In genomic region chr1:238063454-238063853, GRCh38 we compare ENCODE assay signal across 12 cellular contexts.
DNase-seq lines count a peak whose midpoint lies in the region; ATAC-seq and TF ChIP-seq lines count a peak whose summit lies in the region.
"Had no signal": no experiment of that assay in that cellular context is flagged by ENCODE, and none has a peak within 500 bp of the region (broad histone marks: within the 10 kb centered on the region; RNA-seq: fewer than 3 reads in every experiment).

No MANE protein-coding gene starts in this region.

- H3K36me3 ChIP-seq in naive thymus-derived CD4-positive, alpha-beta T cell (ENCODE audit: control insufficient read depth in 2 of 3, insufficient read depth in 3 of 3, low read length in 3 of 3), result no peaks in the 10 kb centered on the region
- H3K36me3 ChIP-seq in heart right ventricle, result no peaks in the 10 kb centered on the region
- H3K36me3 ChIP-seq: esophagus muscularis mucosa, tibial nerve had no signal

- CTCF ChIA-PET in naive thymus-derived CD4-positive, alpha-beta T cell (lab: Charles Lee), result no interaction called here

- POLR2A ChIA-PET in naive thymus-derived CD4-positive, alpha-beta T cell (lab: Charles Lee), result no interaction called here

- H3K27me3 Mint-ChIP-seq in naive thymus-derived CD4-positive, alpha-beta T cell, result no peaks in the 10 kb centered on the region
- H3K27me3 Mint-ChIP-seq: activated naive CD4-positive, alpha-beta T cell treated with anti-CD3 and anti-CD28 coated beads, Interleukin-2, amount 50 U/mL, for 24 hours had no signal

- H3K36me3 Mint-ChIP-seq in naive thymus-derived CD4-positive, alpha-beta T cell, result no peaks in the 10 kb centered on the region
- H3K36me3 Mint-ChIP-seq: activated naive CD4-positive, alpha-beta T cell treated with anti-CD3 and anti-CD28 coated beads, Interleukin-2, amount 50 U/mL, for 24 hours had no signal

- H3K9me3 Mint-ChIP-seq in naive thymus-derived CD4-positive, alpha-beta T cell, result peaks cover 0 to 19% (median 5%) of the 10 kb centered on the region in 11 donors
- H3K9me3 Mint-ChIP-seq: activated naive CD4-positive, alpha-beta T cell treated with anti-CD3 and anti-CD28 coated beads, Interleukin-2, amount 50 U/mL, for 24 hours had no signal

- peaks cover 0 to 2% (median 0%) of the 10 kb centered on the region in 7 donors for H3K4me1 Mint-ChIP-seq in naive thymus-derived CD4-positive, alpha-beta T cell
- H3K4me1 Mint-ChIP-seq: activated naive CD4-positive, alpha-beta T cell treated with anti-CD3 and anti-CD28 coated beads, Interleukin-2, amount 50 U/mL, for 24 hours had no signal

- H3K27me3 ChIP-seq in naive thymus-derived CD4-positive, alpha-beta T cell (ENCODE audit: control insufficient read depth in 2 of 2, insufficient read depth in 2 of 2, low read length in 2 of 2), result no peaks in the 10 kb centered on the region
- H3K27me3 ChIP-seq in heart right ventricle, result no peaks in the 10 kb centered on the region
- H3K27me3 ChIP-seq: esophagus muscularis mucosa, tibial nerve had no signal

- WGBS in heart right ventricle, 2 donors, result 86 to 93% methylated on average over 4 of the region's 4 CpGs

- no peaks in the 10 kb centered on the region for H3K4me1 ChIP-seq in naive thymus-derived CD4-positive, alpha-beta T cell (ENCODE audit: control insufficient read depth in 2 of 2, insufficient read depth in 2 of 2, low read length in 2 of 2)
- H3K4me1 ChIP-seq in heart right ventricle, result no peaks in the 10 kb centered on the region
- H3K4me1 ChIP-seq: esophagus muscularis mucosa, tibial nerve had no signal

- no peak overlapping the region for H3K27ac Mint-ChIP-seq in naive thymus-derived CD4-positive, alpha-beta T cell
- H3K27ac Mint-ChIP-seq: activated naive CD4-positive, alpha-beta T cell treated with anti-CD3 and anti-CD28 coated beads, Interleukin-2, amount 50 U/mL, for 24 hours had no signal

- no peaks in the 10 kb centered on the region for H3K9me3 ChIP-seq in naive thymus-derived CD4-positive, alpha-beta T cell (ENCODE audit: control insufficient read depth in 2 of 3, low read length in 3 of 3)
- H3K9me3 ChIP-seq in heart right ventricle, result peaks cover 0 to 13% (median 0%) of the 10 kb centered on the region in 11 donors
- H3K9me3 ChIP-seq: esophagus muscularis mucosa had no signal

- intact Hi-C loops in naive thymus-derived CD4-positive, alpha-beta T cell (cut with micrococcal nuclease), result no loop called here
- intact Hi-C loops in heart right ventricle (cut with DNase I), result no loop called here

- no peak overlapping the region for H3K27ac ChIP-seq in naive thymus-derived CD4-positive, alpha-beta T cell (ENCODE audit: low read depth, low read length)
- H3K27ac ChIP-seq in heart right ventricle, result no peak overlapping the region
- H3K27ac ChIP-seq: esophagus muscularis mucosa, tibial nerve had no signal

- TF ChIP-seq CTCF in AG10803 (conservative IDR thresholded peaks at IDR 0.05; ENCODE audit: low read length) (no peak), epithelial cell of esophagus (IDR thresholded peaks at IDR 0.05; ENCODE audit: insufficient read depth, low read depth, low read length, missing control alignments) (no peak), heart right ventricle (IDR thresholded peaks at IDR 0.05) (no peak)

- H3K4me3 ChIP-seq in AG10803 (ENCODE audit: low read length), result no peak overlapping the region
- no peak overlapping the region for H3K4me3 ChIP-seq in epithelial cell of esophagus (ENCODE audit: low read length)
- no peak overlapping the region for H3K4me3 ChIP-seq in naive thymus-derived CD4-positive, alpha-beta T cell (ENCODE audit: low read length)
- H3K4me3 ChIP-seq in heart right ventricle, result no peak overlapping the region
- H3K4me3 ChIP-seq: esophagus muscularis mucosa, tibial nerve had no signal

- peak; percentile 10 for DNase-seq in AG10803 (ENCODE audit: low read depth)
- peak; percentile 46 for DNase-seq in LHCN-M2 (ENCODE audit: low read depth)
- DNase-seq in epithelial cell of esophagus (ENCODE audit: low read depth), result peak; percentile 94
- DNase-seq in naive thymus-derived CD4-positive, alpha-beta T cell, result no peak
- DNase-seq in pons (ENCODE audit: low spot score), result no peak
- no peak for DNase-seq in heart right ventricle
- DNase-seq in NCI-H226, result no peak
- DNase-seq: T-helper 9 cell had no signal

- no peak overlapping the region for H3K4me3 Mint-ChIP-seq in naive thymus-derived CD4-positive, alpha-beta T cell
- H3K4me3 Mint-ChIP-seq: activated naive CD4-positive, alpha-beta T cell treated with anti-CD3 and anti-CD28 coated beads, Interleukin-2, amount 50 U/mL, for 24 hours had no signal

- peak; percentile 49 for ATAC-seq in GM21447 (IDR thresholded peaks at IDR 0.05; ENCODE audit: unreplicated experiment)
- no peak for ATAC-seq in naive thymus-derived CD4-positive, alpha-beta T cell
- ATAC-seq in heart right ventricle, result no peak

Comparison
In these comparisons a context has a peak if more than half of its experiments do, and no peak if none do; other contexts are left out.
1. DNase-seq: peak in AG10803 (single experiment), LHCN-M2 (single experiment) and epithelial cell of esophagus (single experiment); none in naive thymus-derived CD4-positive, alpha-beta T cell (0 of 9), pons (single experiment), heart right ventricle (0 of 2) and NCI-H226 (single experiment).